11 cellular contexts compared by ENCODE assay signal in the genomic region with DNA sequence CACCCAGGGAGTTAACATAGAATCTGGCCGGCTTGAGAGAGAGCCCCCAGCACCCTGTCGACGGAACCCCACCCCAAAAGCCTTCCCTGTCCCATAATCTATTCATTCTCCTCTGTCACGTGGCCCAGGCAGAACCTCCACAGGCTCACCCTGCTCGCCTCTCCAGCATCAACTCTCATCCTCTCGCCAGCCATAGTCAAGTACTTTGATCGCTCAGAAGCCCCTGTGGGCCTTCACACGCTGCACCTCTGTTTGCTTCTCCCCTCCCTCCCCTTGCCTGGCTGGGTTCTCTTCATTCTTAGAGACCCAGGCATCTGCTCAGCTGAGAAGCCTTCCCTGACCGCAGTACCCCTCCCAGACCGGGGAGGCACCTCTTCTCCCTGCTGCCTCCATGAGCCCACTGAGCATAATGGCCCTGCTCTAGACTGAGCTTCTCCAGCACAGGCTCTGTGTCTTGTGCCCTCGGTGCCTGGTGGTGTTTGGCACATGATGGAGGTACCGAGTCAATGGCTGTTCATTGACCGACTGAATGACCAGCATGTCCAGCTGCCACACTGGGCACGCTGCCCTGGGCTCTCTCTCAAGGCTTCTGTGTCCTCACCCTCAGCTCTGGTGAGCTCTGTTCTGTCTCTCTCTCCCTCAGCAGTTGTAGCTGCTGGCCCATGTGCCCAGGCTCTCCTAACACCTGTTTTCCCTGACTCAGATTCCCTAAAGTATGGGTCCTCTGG. TPM values are rescaled to one million over a fixed set of nuclear protein-coding genes. Genes with fewer than 3 reads are reported as not detected.
DNase-seq lines count a peak whose midpoint lies in the region; TF ChIP-seq lines count a peak whose summit lies in the region.
"Had no signal": no experiment of that assay in that cellular context is flagged by ENCODE, and none has a peak within 500 bp of the region (broad histone marks: within the 10 kb centered on the region; RNA-seq: fewer than 3 reads in every experiment).

No MANE protein-coding gene starts in this region.

- 94% methylated on average over 14 of the region's 14 CpGs for WGBS in mesenchymal stem cell
- WGBS in suprapubic skin: 84% methylated on average over 14 of the region's 14 CpGs

- H3K4me3 ChIP-seq in OCI-LY1 (ENCODE audit: low read depth, low read length, poor library complexity, severe bottlenecking) (no peak overlapping the region), mesenchymal stem cell (ENCODE audit: insufficient read depth in 1 of 2, low read depth in 1 of 2, low read length in 2 of 2) (no peak overlapping the region), suprapubic skin (no peak overlapping the region)

- no peak for DNase-seq in mesenchymal stem cell
- DNase-seq in suprapubic skin (ENCODE audit: low spot score in 2 of 2): no peak
- no peak for DNase-seq in NCI-H524 (lab: John Stamatoyannopoulos, UW)
- no peak for DNase-seq in NCI-H2081 treated with DMSO at 0.1 percent for 48 hours (lab: John Stamatoyannopoulos, UW)
- DNase-seq in SKM-1 (lab: John Stamatoyannopoulos, UW; ENCODE audit: unreplicated experiment): no peak
- no peak for DNase-seq in CD14-positive monocyte (ENCODE audit: low spot score)
- DNase-seq: cortex of kidney; stimulated activated CD4-positive, alpha-beta T cell treated with anti-CD3 and anti-CD28 coated beads, Interleukin-12 subunit alpha, Interleukin-12 subunit beta, amount 100 ng/mL, for 4 hours had no signal

- H3K4ac ChIP-seq in mesenchymal stem cell (ENCODE audit: low read depth in 1 of 2, low read length in 2 of 2): no peak overlapping the region

- H3K4me1 ChIP-seq in OCI-LY1 (ENCODE audit: insufficient read depth, low read length, severe bottlenecking): peaks cover 64% of the 10 kb centered on the region
- H3K4me1 ChIP-seq in mesenchymal stem cell (ENCODE audit: control insufficient read depth, insufficient read depth, low read depth, low read length): peaks cover 10% of the 10 kb centered on the region
- H3K4me1 ChIP-seq in suprapubic skin: peaks cover 32% of the 10 kb centered on the region

- H3K79me2 ChIP-seq in OCI-LY1 (ENCODE audit: insufficient read depth, low read length): no peaks in the 10 kb centered on the region

- no peaks in the 10 kb centered on the region for H3F3A ChIP-seq in OCI-LY1 (ENCODE audit: insufficient read depth, low read length)

- H3K9me2 ChIP-seq in OCI-LY1 (ENCODE audit: low read depth, low read length): no peaks in the 10 kb centered on the region

- no peak for TF ChIP-seq CTCF in OCI-LY1 (IDR thresholded peaks at IDR 0.05; ENCODE audit: low read length)
- TF ChIP-seq CTCF in brain (conservative IDR thresholded peaks at IDR 0.05): no peak
- TF ChIP-seq CTCF in suprapubic skin (IDR thresholded peaks at IDR 0.05): no peak
- no peak for TF ChIP-seq CTCF in CD14-positive monocyte (IDR thresholded peaks at IDR 0.05)

- H3K4me2 ChIP-seq in OCI-LY1 (ENCODE audit: low read length): peak overlapping the region; percentile 44
- no peak overlapping the region for H3K4me2 ChIP-seq in mesenchymal stem cell (ENCODE audit: low read length, poor library complexity, severe bottlenecking)

- H2BK15ac ChIP-seq in mesenchymal stem cell (ENCODE audit: low read depth, poor library complexity, severe bottlenecking): no peak overlapping the region

- no peaks in the 10 kb centered on the region for H3K27me3 Mint-ChIP-seq in brain
- H3K27me3 Mint-ChIP-seq in CD14-positive monocyte (ENCODE audit: low read depth in 3 of 3): peaks cover 0 to 2% (median 0%) of the 10 kb centered on the region in 3 donors

- TF ChIP-seq EP300 in suprapubic skin (IDR thresholded peaks at IDR 0.05): no peak

- no peak overlapping the region for H2BK120ac ChIP-seq in mesenchymal stem cell (ENCODE audit: low read depth, low read length)

- peak overlapping the region; percentile 44 for H3K9ac ChIP-seq in OCI-LY1 (ENCODE audit: low read length)
- peak overlapping the region; percentile 51 for H3K9ac ChIP-seq in mesenchymal stem cell (ENCODE audit: low read length)

- no peak overlapping the region for H4K91ac ChIP-seq in mesenchymal stem cell (ENCODE audit: low read length)

- TF ChIP-seq POLR2A in suprapubic skin (IDR thresholded peaks at IDR 0.05): no peak

- H3K9me3 Mint-ChIP-seq in brain (peaks cover 0 to 2% (median 0%) of the 10 kb centered on the region in 5 experiments), CD14-positive monocyte (peaks cover 0 to 2% (median 0%) of the 10 kb centered on the region in 7 donors)

- H3K36me3 ChIP-seq in OCI-LY1 (ENCODE audit: insufficient read depth, low read length) (peaks cover 58% of the 10 kb centered on the region; the same call in 1 of the 2 replicates), mesenchymal stem cell (ENCODE audit: control insufficient read depth in 1 of 2, insufficient read depth in 2 of 2, low read depth in 1 of 2, low read length in 2 of 2) (peaks cover 68 to 92% of the 10 kb centered on the region in 2 experiments), suprapubic skin (peaks cover 45% of the 10 kb centered on the region)

- H3K14ac ChIP-seq in mesenchymal stem cell (ENCODE audit: low read length in 2 of 2): peak overlapping the region in 1 of 2 experiments; percentile 46

- intact Hi-C loops in CD14-positive monocyte (cut with micrococcal nuclease): loop anchor here in 1 of 2 donors (5.0 kb wide), 1 partner anchor 36 kb away; a partner anchor contains a TSS

- H3K27me3 ChIP-seq in OCI-LY1 (ENCODE audit: insufficient read depth, low read length) (no peaks in the 10 kb centered on the region), mesenchymal stem cell (ENCODE audit: control insufficient read depth in 1 of 2, insufficient read depth in 1 of 2, low read length in 2 of 2) (no peaks in the 10 kb centered on the region), suprapubic skin (no peaks in the 10 kb centered on the region)

- no peak overlapping the region for H3K18ac ChIP-seq in mesenchymal stem cell (ENCODE audit: low read depth in 1 of 2, low read length in 2 of 2)

- no peak overlapping the region for H2BK5ac ChIP-seq in mesenchymal stem cell (ENCODE audit: low read depth, low read length, poor library complexity, severe bottlenecking)

- H2AK5ac ChIP-seq in mesenchymal stem cell (ENCODE audit: low read length, severe bottlenecking): no peak overlapping the region

- H3K36me3 Mint-ChIP-seq in brain: peaks cover 28% of the 10 kb centered on the region
- H3K36me3 Mint-ChIP-seq in CD14-positive monocyte: peaks cover 34 to 44% of the 10 kb centered on the region in 2 donors

- no peak overlapping the region for H4K8ac ChIP-seq in mesenchymal stem cell (ENCODE audit: low read length)

- no peak overlapping the region for H3K23ac ChIP-seq in mesenchymal stem cell (ENCODE audit: low read length in 2 of 2)

- no peak overlapping the region for H2BK12ac ChIP-seq in mesenchymal stem cell (ENCODE audit: low read length in 2 of 2)

- H3K27ac Mint-ChIP-seq in brain (peak overlapping the region in 4 of 5 experiments; percentile 63 to 91 (median 76)), CD14-positive monocyte (peak overlapping the region in 3 of 7 donors; percentile 3 to 43 (median 10))

- H2AFZ ChIP-seq in OCI-LY1 (ENCODE audit: low read length) (no peak overlapping the region), mesenchymal stem cell (ENCODE audit: low read depth, low read length) (no peak overlapping the region)

- H3K27ac ChIP-seq in OCI-LY1 (ENCODE audit: low read depth, low read length, poor library complexity, severe bottlenecking) (peak overlapping the region; percentile 99), mesenchymal stem cell (ENCODE audit: low read length, poor library complexity, severe bottlenecking) (no peak overlapping the region), suprapubic skin (peak overlapping the region; percentile 25)
- H3K27ac ChIP-seq: HL-60 had no signal

- H4K20me1 ChIP-seq in OCI-LY1 (ENCODE audit: insufficient read depth, low read length): no peaks in the 10 kb centered on the region

- H3K4me3 Mint-ChIP-seq in brain (no peak overlapping the region), CD14-positive monocyte (no peak overlapping the region)

- H3K4me1 Mint-ChIP-seq in brain (peaks cover 16% of the 10 kb centered on the region), CD14-positive monocyte (peaks cover 9% of the 10 kb centered on the region)

- H3K79me1 ChIP-seq in mesenchymal stem cell (replicated peaks; ENCODE audit: low read length, poor library complexity, severe bottlenecking): peaks cover 2% of the 10 kb centered on the region

- H3K9me3 ChIP-seq in OCI-LY1 (ENCODE audit: low read length) (no peaks in the 10 kb centered on the region), mesenchymal stem cell (ENCODE audit: control insufficient read depth, low read length) (no peaks in the 10 kb centered on the region), suprapubic skin (no peaks in the 10 kb centered on the region)

RNA-seq across cellular contexts. Expression of a gene that starts 33.7 kb away (rescaled TPM):
- polyA plus RNA-seq in brain (ENCODE audit: insufficient read depth, low read depth, low replicate concordance) (131 TPM), CD14-positive monocyte (under 1 TPM; 0.67 to 0.84 TPM)
- polyA plus RNA-seq in mesenchymal stem cell (2013, experiment 1 of 2): 95.4 TPM
- 96.7 TPM for polyA plus RNA-seq in mesenchymal stem cell (2013, experiment 2 of 2)
- 10 to 100 TPM; 17.2 to 40.8 (median 32.0) TPM for total RNA-seq in suprapubic skin

RNA-seq across cellular contexts. Expression of a gene that starts 35.5 kb away (rescaled TPM):
- polyA plus RNA-seq in brain (ENCODE audit: insufficient read depth, low read depth, low replicate concordance) (5.0 TPM), CD14-positive monocyte (10 to 100 TPM; 11.1 to 15.6 TPM)
- polyA plus RNA-seq in mesenchymal stem cell (2013, experiment 1 of 2): 13.9 TPM
- polyA plus RNA-seq in mesenchymal stem cell (2013, experiment 2 of 2): 14.1 TPM
- total RNA-seq in suprapubic skin: 1 to 10 TPM; 4.1 to 9.4 (median 7.8) TPM

Comparison
In these comparisons a context has a peak if more than half of its experiments do, and no peak if none do; other contexts are left out.
1. RNA of a gene that starts 33.7 kb away (polyA plus RNA-seq): 131 TPM in brain (single experiment); 0.67 to 0.84 TPM in CD14-positive monocyte; every median in the first group is over 10 times any median in the second.